In the genomic region with DNA sequence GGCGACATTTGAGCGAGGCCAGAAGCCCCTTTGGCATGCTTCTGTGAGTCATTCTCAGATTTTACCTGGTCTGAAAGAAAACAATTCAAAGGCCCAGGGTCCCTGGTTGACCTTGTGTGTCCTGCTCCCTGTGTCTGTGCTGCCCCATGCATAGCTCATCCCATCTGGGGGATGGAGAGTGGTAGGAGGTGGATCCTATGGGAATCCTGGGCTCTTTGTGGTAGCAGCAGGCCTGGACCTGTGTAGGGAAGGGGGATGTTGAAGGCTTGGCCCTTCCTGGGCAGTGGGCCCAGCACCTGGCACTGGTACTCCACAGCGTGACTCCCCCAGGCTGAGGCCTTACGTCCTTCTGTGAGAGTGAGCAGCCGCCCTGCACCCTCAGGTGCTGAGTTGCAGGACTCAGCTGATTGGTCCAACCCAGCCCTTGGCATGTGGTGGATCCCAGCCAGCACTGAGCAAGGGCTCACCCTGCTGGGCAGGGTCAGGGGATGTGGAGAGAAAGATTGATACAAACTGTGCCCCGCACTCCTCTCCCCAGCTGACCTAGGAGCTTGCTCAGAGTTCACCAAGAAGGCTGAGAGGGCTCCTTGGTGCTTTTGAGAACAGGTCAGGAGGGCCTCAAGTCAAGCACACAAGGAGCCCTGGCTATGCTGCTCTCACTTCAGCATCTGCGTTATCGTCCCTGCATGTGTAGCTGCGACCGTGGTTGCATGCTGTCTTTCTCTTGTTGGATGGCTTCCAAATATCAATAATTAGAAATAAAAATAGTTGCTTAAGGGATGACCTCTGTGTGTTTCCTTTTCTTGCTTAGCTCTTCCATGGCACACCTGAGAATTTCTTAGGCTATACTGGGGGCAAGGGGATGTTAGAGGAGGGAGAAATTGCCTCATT, we compare ENCODE assay signal across 12 cellular contexts. TPM values are rescaled to one million over a fixed set of nuclear protein-coding genes. Genes with fewer than 3 reads are reported as not detected.
DNase-seq lines count a peak whose midpoint lies in the region; ATAC-seq and TF ChIP-seq lines count a peak whose summit lies in the region.
"Had no signal": no experiment of that assay in that cellular context is flagged by ENCODE, and none has a peak within 500 bp of the region (broad histone marks: within the 10 kb centered on the region; RNA-seq: fewer than 3 reads in every experiment).

No MANE protein-coding gene starts in this region.

- H3K9me3 ChIP-seq in BLaER1 (peaks cover 6% of the 10 kb centered on the region), mammary epithelial cell (replicated peaks; ENCODE audit: insufficient read depth, low read length) (no peaks in the 10 kb centered on the region)
- H3K9me3 ChIP-seq: colonic mucosa had no signal

- peaks cover 53% of the 10 kb centered on the region for H3K4me1 ChIP-seq in BLaER1
- peaks cover 71% of the 10 kb centered on the region for H3K4me1 ChIP-seq in mammary epithelial cell (ENCODE audit: insufficient read depth, low read length)
- H3K4me1 ChIP-seq in mesendoderm (ENCODE audit: control insufficient read depth, low read depth, low read length): no peaks in the 10 kb centered on the region
- H3K4me1 ChIP-seq: colonic mucosa had no signal

- no peak overlapping the region for H2BK15ac ChIP-seq in mesendoderm (replicated peaks; ENCODE audit: low read depth)

- H4K20me1 ChIP-seq in BLaER1: no peaks in the 10 kb centered on the region; the same call in 1 of the 2 replicates
- H4K20me1 ChIP-seq in mammary epithelial cell (ENCODE audit: insufficient read depth, low read length): no peaks in the 10 kb centered on the region

- no peak overlapping the region for H4K5ac ChIP-seq in mesendoderm (ENCODE audit: low read length)

- no peak overlapping the region for H3K4ac ChIP-seq in mesendoderm (ENCODE audit: low read depth, low read length)

- H3K27ac ChIP-seq in BLaER1 (0 out of 2 replicates have a peak overlapping the region, but pooled peaks have one; percentile 3), mammary epithelial cell (ENCODE audit: insufficient read depth, low read depth, low read length) (peak overlapping the region; percentile 98), mesendoderm (ENCODE audit: low read depth, low read length) (no peak overlapping the region)
- H3K27ac ChIP-seq: colonic mucosa had no signal

- H3K4me1 Mint-ChIP-seq in mesothelial cell of epicardium: peaks cover 28% of the 10 kb centered on the region

- no peak overlapping the region for H3K4me3 ChIP-seq in BLaER1
- no peak overlapping the region for H3K4me3 ChIP-seq in mammary epithelial cell (replicated peaks in 1 of 3; ENCODE audit: insufficient read depth in 1 of 3, low read depth in 2 of 3, low read length in 3 of 3)
- H3K4me3 ChIP-seq in mesendoderm (ENCODE audit: low read length): no peak overlapping the region
- H3K4me3 ChIP-seq: BLaER1 treated with 17β-estradiol and CSF1 and Interleukin-3, amounts not matched to agents 10 nM and 100 nM; colonic mucosa had no signal

- CTCF ChIA-PET in mammary epithelial cell (lab: Charles Lee; ENCODE audit: low non-redundant PET): interaction anchor here (0.6 to 2.4 kb wide), 3 partner anchors 30 to 37 kb away, joined by 3 to 32 read pairs (median 5); a partner anchor contains a TSS

- no peak overlapping the region; the same call in 1 of the 2 replicates for H3K9ac ChIP-seq in BLaER1
- H3K9ac ChIP-seq in mammary epithelial cell (ENCODE audit: insufficient read depth, low read length): peak overlapping the region; percentile 80
- H3K9ac ChIP-seq in mesendoderm (ENCODE audit: low read length): no peak overlapping the region

- intact Hi-C loops in mammary epithelial cell (cut with micrococcal nuclease): loop anchor here (1.0 kb wide), 1 partner anchor 32 kb away; a partner anchor contains a TSS

- DNase-seq in M059J (ENCODE audit: low read depth) (peak; percentile 56), mammary epithelial cell (peak; percentile 88), mesothelial cell of epicardium (ENCODE audit: low spot score in 2 of 2, unreplicated experiment in 2 of 2) (no peak), mesendoderm (no peak)
- no peak for DNase-seq in stimulated activated CD4-positive, alpha-beta T cell treated with anti-CD3 and anti-CD28 coated beads, Interleukin-4, amount 100 ng/mL, for 24 hours
- DNase-seq in activated CD4-positive, alpha-beta T cell treated with anti-CD3 and anti-CD28 coated beads, Interleukin-2, amount 50 U/mL, for 1 hour: no peak
- DNase-seq: activated CD8-positive, alpha-beta memory T cell treated with anti-CD3 and anti-CD28 coated beads, Interleukin-2, amount 50 U/mL, for 48 hours; colonic mucosa had no signal

- H3K79me2 ChIP-seq in mammary epithelial cell (ENCODE audit: insufficient read depth, low read length) (peaks cover 68% of the 10 kb centered on the region), mesendoderm (ENCODE audit: control insufficient read depth, insufficient read depth, low read length) (no peaks in the 10 kb centered on the region)

- no peaks in the 10 kb centered on the region for H3K79me1 ChIP-seq in mesendoderm (ENCODE audit: low read length)

- H3K36me3 Mint-ChIP-seq in mesothelial cell of epicardium: peaks cover 1% of the 10 kb centered on the region

- H3K27ac Mint-ChIP-seq in mesothelial cell of epicardium: peak overlapping the region; percentile 35

- no peak overlapping the region for H3K4me2 ChIP-seq in BLaER1
- H3K4me2 ChIP-seq in mammary epithelial cell (ENCODE audit: insufficient read depth, low read depth, low read length): peak overlapping the region; percentile 26
- no peak overlapping the region for H3K4me2 ChIP-seq in mesendoderm (ENCODE audit: low read length)

- H2BK120ac ChIP-seq in mesendoderm (ENCODE audit: low read depth, low read length): no peak overlapping the region

- no peak overlapping the region for H2AFZ ChIP-seq in mammary epithelial cell (ENCODE audit: low read depth, low read length)

- peak; percentile 32 to 71 for TF ChIP-seq CTCF in mammary epithelial cell (conservative IDR thresholded peaks at IDR 0.05 in 1 of 2, IDR thresholded peaks at IDR 0.05 in 1 of 2; ENCODE audit: extremely low read depth in 1 of 2, insufficient read depth in 1 of 2, low read depth in 1 of 2, low read length in 2 of 2)
- TF ChIP-seq CTCF in mesothelial cell of epicardium (IDR thresholded peaks at IDR 0.05; ENCODE audit: unreplicated experiment): no peak

- no peak for ATAC-seq in GM21786 (IDR thresholded peaks at IDR 0.05; ENCODE audit: unreplicated experiment)
- ATAC-seq: sciatic nerve had no signal

- H3K9me3 Mint-ChIP-seq in mesothelial cell of epicardium: no peaks in the 10 kb centered on the region

- H4K8ac ChIP-seq in mesendoderm (ENCODE audit: low read depth, low read length): no peak overlapping the region

- no peak overlapping the region for H2AK5ac ChIP-seq in mesendoderm (ENCODE audit: low read length)

- H3K4me3 Mint-ChIP-seq in mesothelial cell of epicardium: no peak overlapping the region

- WGBS in mammary epithelial cell (ENCODE audit: low coverage, missing lambda C conversion rate): 9% methylated on average over 9 of the region's 10 CpGs
- no CpG with 5 or more reads among the region's 10 CpGs for WGBS in mesendoderm (ENCODE audit: extremely low coverage, insufficient coverage, low lambda C conversion rate)

- dilution Hi-C loops in mammary epithelial cell (cut with HindIII; ENCODE audit: low sequenced_read_pairs): no loop called here

- H3K56ac ChIP-seq in mesendoderm (ENCODE audit: low read length): no peak overlapping the region

- H2BK5ac ChIP-seq in mesendoderm (ENCODE audit: low read length): no peak overlapping the region

- BruUV-seq in mammary epithelial cell (replicated peaks; lab: Mats Ljungman, UMichigan): no TSS peak

- H3K23ac ChIP-seq in mesendoderm (ENCODE audit: low read length): no peak overlapping the region

- in situ Hi-C loops in mammary epithelial cell (cut with MboI; ENCODE audit: low sequenced_read_pairs in 2 of 2): loop anchor here in 1 of 2 donors (5.0 kb wide), 1 partner anchor 34 kb away; a partner anchor contains a TSS

- H3K27me3 Mint-ChIP-seq in mesothelial cell of epicardium (ENCODE audit: low read depth): no peaks in the 10 kb centered on the region

- no peak overlapping the region for H3K18ac ChIP-seq in mesendoderm (ENCODE audit: low read length)

- H3K27me3 ChIP-seq in BLaER1: no peaks in the 10 kb centered on the region
- H3K27me3 ChIP-seq in mammary epithelial cell (ENCODE audit: insufficient read depth, low read length): no peaks in the 10 kb centered on the region
- H3K27me3 ChIP-seq in mesendoderm (ENCODE audit: insufficient read depth, low read length, poor library complexity): no peaks in the 10 kb centered on the region
- H3K27me3 ChIP-seq: BLaER1 treated with 17β-estradiol and CSF1 and Interleukin-3, amounts not matched to agents 10 nM and 100 nM; colonic mucosa had no signal

- H3K36me3 ChIP-seq in BLaER1: peaks cover 39% of the 10 kb centered on the region
- peaks cover 3% of the 10 kb centered on the region for H3K36me3 ChIP-seq in mammary epithelial cell (ENCODE audit: insufficient read depth, low read length)
- H3K36me3 ChIP-seq in mesendoderm (ENCODE audit: control insufficient read depth, insufficient read depth, low read length): no peaks in the 10 kb centered on the region
- H3K36me3 ChIP-seq: colonic mucosa had no signal

RNA-seq across cellular contexts. Expression of a gene that starts 21.4 kb away (rescaled TPM):
- 7.9 and 11.4 TPM in 2 replicates for total RNA-seq in M059J (2014; rRNA removed; shearing (Covaris generic))
- total RNA-seq in mammary epithelial cell: 10 to 100 TPM in 1 of 2 donors, 1 to 10 TPM in 1; 5.8 to 22.3 TPM
- 21.5 TPM for polyA plus RNA-seq in mammary epithelial cell
- 6.9 TPM for polyA minus RNA-seq in mammary epithelial cell
- total RNA-seq in mesothelial cell of epicardium: 25.9 to 27.6 TPM (median 26.7 TPM) in 3 replicates
- polyA plus RNA-seq in mesendoderm (2013, experiment 1 of 2): 5.6 TPM
- polyA plus RNA-seq in mesendoderm (2013, experiment 2 of 2): 6.4 TPM

RNA-seq across cellular contexts. Expression of a gene that starts 32.1 kb away (rescaled TPM):
- total RNA-seq in M059J (2014; rRNA removed; shearing (Covaris generic)): 0.84 TPM in 1 of 2 replicates, not detected in the other
- 10 to 100 TPM in 1 of 2 donors, 1 to 10 TPM in 1; 1.5 to 11.2 TPM for total RNA-seq in mammary epithelial cell
- polyA plus RNA-seq in mammary epithelial cell: 3.8 TPM
- 2.0 TPM for polyA minus RNA-seq in mammary epithelial cell
- 10.6 to 11.4 TPM (median 11.2 TPM) in 3 replicates for total RNA-seq in mesothelial cell of epicardium
- 4.7 TPM for polyA plus RNA-seq in mesendoderm (2013, experiment 1 of 2)
- 3.4 TPM for polyA plus RNA-seq in mesendoderm (2013, experiment 2 of 2)

RNA-seq across cellular contexts. Expression of a gene that starts 32.3 kb away (rescaled TPM):
- 8.4 and 11.8 TPM in 2 replicates for total RNA-seq in M059J (2014; rRNA removed; shearing (Covaris generic))
- total RNA-seq in mammary epithelial cell (100 to 1,000 TPM in 1 of 2 donors, 10 to 100 TPM in 1; 41.3 to 109 TPM), mesothelial cell of epicardium (38.9 to 42.6 TPM (median 40.8 TPM) in 3 replicates)
- 13.2 TPM for polyA plus RNA-seq in mammary epithelial cell
- polyA minus RNA-seq in mammary epithelial cell: 128 TPM
- 3.0 TPM for polyA plus RNA-seq in mesendoderm (2013, experiment 1 of 2)
- polyA plus RNA-seq in mesendoderm (2013, experiment 2 of 2): 2.9 TPM

Comparison
In these comparisons a context has a peak if more than half of its experiments do, and no peak if none do; other contexts are left out.
1. DNase-seq: peak in M059J (single experiment) and mammary epithelial cell (single experiment); none in mesothelial cell of epicardium (0 of 2), stimulated activated CD4-positive, alpha-beta T cell treated with anti-CD3 and anti-CD28 coated beads, Interleukin-4, amount 100 ng/mL, for 24 hours (single experiment), mesendoderm (single experiment) and activated CD4-positive, alpha-beta T cell treated with anti-CD3 and anti-CD28 coated beads, Interleukin-2, amount 50 U/mL, for 1 hour (single experiment).